In the genomic region with DNA sequence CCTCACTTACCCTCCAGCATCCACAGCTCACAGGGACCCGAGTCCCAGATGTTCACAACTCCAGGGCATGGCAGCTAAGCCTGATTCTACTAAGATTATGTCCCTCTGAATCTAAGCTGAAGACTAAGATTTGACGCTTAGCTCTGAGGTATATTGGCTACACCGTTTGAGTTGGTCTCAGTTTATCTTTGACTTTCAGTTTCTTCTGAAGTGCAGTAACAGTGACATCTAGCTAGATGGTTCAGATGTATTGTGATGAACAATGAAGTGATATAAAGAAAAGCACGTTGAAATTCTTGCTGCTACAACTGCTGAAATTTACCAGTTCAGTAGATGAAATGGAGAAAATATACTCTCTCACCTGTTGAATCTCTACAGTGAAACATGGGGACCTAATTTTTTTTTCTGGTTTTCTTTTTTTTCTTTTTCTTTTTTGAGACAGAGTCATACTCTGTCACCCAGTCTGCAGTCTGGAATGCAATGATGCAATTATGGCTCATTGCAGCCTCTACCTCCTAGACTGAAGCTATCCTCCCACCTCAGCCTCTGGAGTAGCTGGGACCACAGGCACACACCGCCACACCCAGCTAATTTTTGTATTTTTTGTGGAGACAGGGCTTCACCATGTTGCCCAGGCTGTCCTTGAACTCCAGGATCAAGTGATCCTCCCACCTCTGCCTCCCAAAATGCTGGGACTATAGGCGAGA, we compare ENCODE assay signal across 1 cellular context.
TF ChIP-seq lines count a peak whose summit lies in the region.

No MANE protein-coding gene starts in this region.

TF ChIP-seq in HEK293, 187 proteins besides CTCF, POLR2A, EP300 and RAD21:
- TF ChIP-seq, protein P1, sequence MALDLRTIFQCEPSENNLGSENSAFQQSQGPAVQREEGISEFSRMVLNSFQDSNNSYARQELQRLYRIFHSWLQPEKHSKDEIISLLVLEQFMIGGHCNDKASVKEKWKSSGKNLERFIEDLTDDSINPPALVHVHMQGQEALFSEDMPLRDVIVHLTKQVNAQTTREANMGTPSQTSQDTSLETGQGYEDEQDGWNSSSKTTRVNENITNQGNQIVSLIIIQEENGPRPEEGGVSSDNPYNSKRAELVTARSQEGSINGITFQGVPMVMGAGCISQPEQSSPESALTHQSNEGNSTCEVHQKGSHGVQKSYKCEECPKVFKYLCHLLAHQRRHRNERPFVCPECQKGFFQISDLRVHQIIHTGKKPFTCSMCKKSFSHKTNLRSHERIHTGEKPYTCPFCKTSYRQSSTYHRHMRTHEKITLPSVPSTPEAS (tag by site-specific recombination; IDR thresholded peaks at IDR 0.05), result no peak
- TF ChIP-seq SCRT1 (tag by site-specific recombination; IDR thresholded peaks at IDR 0.05; ENCODE audit: borderline replicate concordance), result 0 out of 2 replicates have a peak, but pooled peaks have one; percentile 53
- peak; percentile 62 for TF ChIP-seq SCRT2 (tag by site-specific recombination; IDR thresholded peaks at IDR 0.05)
TF ChIP-seq in HEK293: peak in this region for 2.
